1 cellular context compared by ENCODE assay signal in genomic region chr2:69272803-69273471, GRCh38.
TF ChIP-seq lines count a peak whose summit lies in the region.

No MANE protein-coding gene starts in this region.

TF ChIP-seq in HepG2, 621 proteins besides CTCF, POLR2A, EP300 and RAD21 (continued from another document and continues in another):
- TF ChIP-seq ZNF609 (CRISPR knock-in tag; IDR thresholded peaks at IDR 0.05; ENCODE audit: borderline replicate concordance), result peak; percentile 56; the same call in 1 of the 2 replicates
- TF ChIP-seq NFKB2 (CRISPR knock-in tag; IDR thresholded peaks at IDR 0.05; ENCODE audit: borderline replicate concordance), result peak; percentile 33; the same call in 1 of the 2 replicates
- no peak for TF ChIP-seq ONECUT2 (CRISPR knock-in tag; IDR thresholded peaks at IDR 0.05)
- no peak; the same call in 1 of the 2 replicates for TF ChIP-seq KMT2A (CRISPR knock-in tag; IDR thresholded peaks at IDR 0.05)
- TF ChIP-seq ZNF33B (CRISPR knock-in tag; IDR thresholded peaks at IDR 0.05), result 0 out of 2 replicates have a peak, but pooled peaks have one; percentile 50
- peak; percentile 41; the same call in 1 of the 2 replicates for TF ChIP-seq SPEN (CRISPR knock-in tag; IDR thresholded peaks at IDR 0.05; ENCODE audit: low read depth)
- no peak for TF ChIP-seq ZBTB25 (CRISPR knock-in tag; IDR thresholded peaks at IDR 0.05)
- peak; percentile 51; the same call in 1 of the 2 replicates for TF ChIP-seq HMG20B (CRISPR knock-in tag; conservative IDR thresholded peaks at IDR 0.05)
- peak; percentile 100 for TF ChIP-seq ZBTB33 (CRISPR knock-in tag; IDR thresholded peaks at IDR 0.05)
- TF ChIP-seq, protein P1, sequence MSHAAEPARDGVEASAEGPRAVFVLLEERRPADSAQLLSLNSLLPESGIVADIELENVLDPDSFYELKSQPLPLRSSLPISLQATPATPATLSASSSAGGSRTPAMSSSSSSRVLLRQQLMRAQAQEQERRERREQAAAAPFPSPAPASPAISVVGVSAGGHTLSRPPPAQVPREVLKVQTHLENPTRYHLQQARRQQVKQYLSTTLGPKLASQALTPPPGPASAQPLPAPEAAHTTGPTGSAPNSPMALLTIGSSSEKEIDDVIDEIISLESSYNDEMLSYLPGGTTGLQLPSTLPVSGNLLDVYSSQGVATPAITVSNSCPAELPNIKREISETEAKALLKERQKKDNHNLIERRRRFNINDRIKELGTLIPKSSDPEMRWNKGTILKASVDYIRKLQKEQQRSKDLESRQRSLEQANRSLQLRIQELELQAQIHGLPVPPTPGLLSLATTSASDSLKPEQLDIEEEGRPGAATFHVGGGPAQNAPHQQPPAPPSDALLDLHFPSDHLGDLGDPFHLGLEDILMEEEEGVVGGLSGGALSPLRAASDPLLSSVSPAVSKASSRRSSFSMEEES (CRISPR knock-in tag; IDR thresholded peaks at IDR 0.05), result peak; percentile 69
- TF ChIP-seq HOXD1 (CRISPR knock-in tag; IDR thresholded peaks at IDR 0.05), result no peak
- TF ChIP-seq MED1 (CRISPR knock-in tag; IDR thresholded peaks at IDR 0.05), result peak; percentile 87
- TF ChIP-seq, protein P2, sequence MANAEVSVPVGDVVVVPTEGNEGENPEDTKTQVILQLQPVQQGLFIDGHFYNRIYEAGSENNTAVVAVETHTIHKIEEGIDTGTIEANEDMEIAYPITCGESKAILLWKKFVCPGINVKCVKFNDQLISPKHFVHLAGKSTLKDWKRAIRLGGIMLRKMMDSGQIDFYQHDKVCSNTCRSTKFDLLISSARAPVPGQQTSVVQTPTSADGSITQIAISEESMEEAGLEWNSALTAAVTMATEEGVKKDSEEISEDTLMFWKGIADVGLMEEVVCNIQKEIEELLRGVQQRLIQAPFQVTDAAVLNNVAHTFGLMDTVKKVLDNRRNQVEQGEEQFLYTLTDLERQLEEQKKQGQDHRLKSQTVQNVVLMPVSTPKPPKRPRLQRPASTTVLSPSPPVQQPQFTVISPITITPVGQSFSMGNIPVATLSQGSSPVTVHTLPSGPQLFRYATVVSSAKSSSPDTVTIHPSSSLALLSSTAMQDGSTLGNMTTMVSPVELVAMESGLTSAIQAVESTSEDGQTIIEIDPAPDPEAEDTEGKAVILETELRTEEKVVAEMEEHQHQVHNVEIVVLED (CRISPR knock-in tag; IDR thresholded peaks at IDR 0.05; ENCODE audit: borderline replicate concordance), result peak; percentile 51; the same call in 1 of the 2 replicates
- peak; percentile 59; the same call in 1 of the 2 replicates for TF ChIP-seq KDM1A (CRISPR knock-in tag; IDR thresholded peaks at IDR 0.05)
- TF ChIP-seq MTA1 (CRISPR knock-in tag; IDR thresholded peaks at IDR 0.05; ENCODE audit: borderline replicate concordance), result peak; percentile 75; the same call in 1 of the 2 replicates
- no peak for TF ChIP-seq SRSF9 (IDR thresholded peaks at IDR 0.05; ENCODE audit: borderline replicate concordance, insufficient read depth, low read depth, low read length, poor library complexity, severe bottlenecking)
- peak; percentile 60; the same call in 1 of the 2 replicates for TF ChIP-seq SMYD3 (CRISPR knock-in tag; IDR thresholded peaks at IDR 0.05)
- peak; percentile 19; the same call in 1 of the 2 replicates for TF ChIP-seq FOXC1 (CRISPR knock-in tag; IDR thresholded peaks at IDR 0.05; ENCODE audit: borderline replicate concordance)
- peak; percentile 86 for TF ChIP-seq STAG1 (CRISPR knock-in tag; IDR thresholded peaks at IDR 0.05)
- TF ChIP-seq ZNF552 (CRISPR knock-in tag; IDR thresholded peaks at IDR 0.05; ENCODE audit: borderline replicate concordance), result no peak
- peak; percentile 54; the same call in 1 of the 2 replicates for TF ChIP-seq HNF4G (IDR thresholded peaks at IDR 0.05; ENCODE audit: borderline replicate concordance, low read depth, low read length)
- no peak for TF ChIP-seq HNF4G (CRISPR knock-in tag; IDR thresholded peaks at IDR 0.05; ENCODE audit: borderline replicate concordance, low read depth)
- peak; percentile 75; the same call in 1 of the 2 replicates for TF ChIP-seq MIXL1 (CRISPR knock-in tag; IDR thresholded peaks at IDR 0.05)
- TF ChIP-seq SIN3A (IDR thresholded peaks at IDR 0.05; ENCODE audit: borderline replicate concordance, low read depth, low read length), result no peak
- TF ChIP-seq ATF4 (CRISPR knock-in tag; IDR thresholded peaks at IDR 0.05), result no peak
- TF ChIP-seq MYNN (CRISPR knock-in tag; IDR thresholded peaks at IDR 0.05; ENCODE audit: low read depth), result no peak
- TF ChIP-seq, protein P3, sequence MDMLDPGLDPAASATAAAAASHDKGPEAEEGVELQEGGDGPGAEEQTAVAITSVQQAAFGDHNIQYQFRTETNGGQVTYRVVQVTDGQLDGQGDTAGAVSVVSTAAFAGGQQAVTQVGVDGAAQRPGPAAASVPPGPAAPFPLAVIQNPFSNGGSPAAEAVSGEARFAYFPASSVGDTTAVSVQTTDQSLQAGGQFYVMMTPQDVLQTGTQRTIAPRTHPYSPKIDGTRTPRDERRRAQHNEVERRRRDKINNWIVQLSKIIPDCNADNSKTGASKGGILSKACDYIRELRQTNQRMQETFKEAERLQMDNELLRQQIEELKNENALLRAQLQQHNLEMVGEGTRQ (IDR thresholded peaks at IDR 0.05; ENCODE audit: low read depth, low read length), result no peak
- TF ChIP-seq, protein P3 (CRISPR knock-in tag; IDR thresholded peaks at IDR 0.05; ENCODE audit: borderline replicate concordance), result no peak
- TF ChIP-seq TCF12 (IDR thresholded peaks at IDR 0.05), result no peak
- TF ChIP-seq TCF12 (CRISPR knock-in tag; IDR thresholded peaks at IDR 0.05), result no peak
- TF ChIP-seq ZSCAN5A (CRISPR knock-in tag; IDR thresholded peaks at IDR 0.05; ENCODE audit: borderline replicate concordance), result 0 out of 2 replicates have a peak, but pooled peaks have one; percentile 36
- TF ChIP-seq GABPB1 (CRISPR knock-in tag; IDR thresholded peaks at IDR 0.05), result 0 out of 2 replicates have a peak, but pooled peaks have one; percentile 29
- 0 out of 2 replicates have a peak, but pooled peaks have one; percentile 60 for TF ChIP-seq ZFP1 (CRISPR knock-in tag; IDR thresholded peaks at IDR 0.05)
- peak; percentile 69; the same call in 1 of the 2 replicates for TF ChIP-seq TBX2 (CRISPR knock-in tag; IDR thresholded peaks at IDR 0.05; ENCODE audit: borderline replicate concordance)
- no peak for TF ChIP-seq FOXA1 (IDR thresholded peaks at IDR 0.05)
- peak; percentile 82 for TF ChIP-seq FOXA1 (CRISPR knock-in tag; IDR thresholded peaks at IDR 0.05)
- TF ChIP-seq ZNF616 (CRISPR knock-in tag; IDR thresholded peaks at IDR 0.05; ENCODE audit: low read depth), result no peak
- TF ChIP-seq ZNF569 (CRISPR knock-in tag; IDR thresholded peaks at IDR 0.05; ENCODE audit: borderline replicate concordance), result no peak
- no peak; the same call in 1 of the 2 replicates for TF ChIP-seq KMT2B (CRISPR knock-in tag; IDR thresholded peaks at IDR 0.05)
- TF ChIP-seq SOX13 (IDR thresholded peaks at IDR 0.05), result no peak
- peak in 1 of 2 experiments; percentile 47; a peak in 1 of 4 replicates for TF ChIP-seq SOX13 (CRISPR knock-in tag; conservative IDR thresholded peaks at IDR 0.05 in 1 of 2, IDR thresholded peaks at IDR 0.05 in 1 of 2)
- no peak for TF ChIP-seq ZNF558 (CRISPR knock-in tag; IDR thresholded peaks at IDR 0.05; ENCODE audit: borderline replicate concordance)
- no peak for TF ChIP-seq TMF1 (CRISPR knock-in tag; IDR thresholded peaks at IDR 0.05; ENCODE audit: low read depth)
- TF ChIP-seq HNRNPH1 (optimal IDR thresholded peaks at IDR 0.05; ENCODE audit: low read depth, low read length), result no peak
- peak; percentile 25; the same call in 1 of the 2 replicates for TF ChIP-seq ZFX (CRISPR knock-in tag; IDR thresholded peaks at IDR 0.05; ENCODE audit: low read depth)
